In genomic region chr7:134458806-134459698, GRCh38 we compare ENCODE assay signal across 8 cellular contexts. TPM values are rescaled to one million over a fixed set of nuclear protein-coding genes. Genes with fewer than 3 reads are reported as not detected.
DNase-seq lines count a peak whose midpoint lies in the region; ATAC-seq and TF ChIP-seq lines count a peak whose summit lies in the region.

AKR1B1 (minus strand) TSS chr7:134459100; CDS start chr7:134459062, 38 bp downstream.

- H3K9me3 ChIP-seq in neural cell (ENCODE audit: low read length): peaks cover 3% of the 10 kb centered on the region
- no peaks in the 10 kb centered on the region for H3K9me3 ChIP-seq in stomach smooth muscle (ENCODE audit: control insufficient read depth in 2 of 2, low read length in 2 of 2)

- H3K36me3 ChIP-seq in neural cell (ENCODE audit: insufficient read depth, low read length): no peaks in the 10 kb centered on the region
- peaks cover 0 to 2% of the 10 kb centered on the region in 2 donors for H3K36me3 ChIP-seq in stomach smooth muscle (ENCODE audit: control insufficient read depth in 2 of 2, insufficient read depth in 2 of 2, low read length in 2 of 2)

- peak; percentile 51 for TF ChIP-seq RAD21 in neural cell (conservative IDR thresholded peaks at IDR 0.05)

- peak within 1 kb of the TSS; percentile 91 for H2AFZ ChIP-seq in neural cell (ENCODE audit: low read depth, low read length)

- TF ChIP-seq EP300 in neural cell (conservative IDR thresholded peaks at IDR 0.05; ENCODE audit: poor library complexity, severe bottlenecking): peak; percentile 45

- peak within 1 kb of the TSS; percentile 56 for H3K4me2 ChIP-seq in neural cell (ENCODE audit: low read length)

- peak; percentile 58 for TF ChIP-seq CTCF in fibroblast of villous mesenchyme (IDR thresholded peaks at IDR 0.05; ENCODE audit: insufficient read depth, low read depth, low read length)
- TF ChIP-seq CTCF in neural cell (IDR thresholded peaks at IDR 0.05; ENCODE audit: poor library complexity, severe bottlenecking): peak; percentile 94

- H3K9me2 ChIP-seq in neural cell (ENCODE audit: insufficient read depth, low read length): no peaks in the 10 kb centered on the region

- DNase-seq in DMS53 treated with DMSO at 0.1 percent for 48 hours (lab: John Stamatoyannopoulos, UW; ENCODE audit: unreplicated experiment) (peak; percentile 81), KG1 (lab: John Stamatoyannopoulos, UW) (peak; percentile 29), RPMI8226 (peak; percentile 95), activated gamma-delta T cell (lab: John Stamatoyannopoulos, UW) (peak; percentile 83), fibroblast of villous mesenchyme (ENCODE audit: low read depth) (peak; percentile 93)

- H3K79me2 ChIP-seq in neural cell (replicated peaks; ENCODE audit: insufficient read depth, low read length): peaks cover 14% of the 10 kb centered on the region

- peaks cover 20% of the 10 kb centered on the region for H3K4me1 ChIP-seq in stomach smooth muscle (ENCODE audit: control insufficient read depth, insufficient read depth, low read length)

- peak; percentile 95 for ATAC-seq in GM21619 (IDR thresholded peaks at IDR 0.05; ENCODE audit: unreplicated experiment)

- H4K20me1 ChIP-seq in neural cell (ENCODE audit: insufficient read depth): no peaks in the 10 kb centered on the region

- H3K27me3 ChIP-seq in neural cell (ENCODE audit: insufficient read depth, low read depth, low read length) (no peaks in the 10 kb centered on the region), stomach smooth muscle (ENCODE audit: control insufficient read depth in 1 of 2, insufficient read depth in 2 of 2, low read length in 2 of 2) (no peaks in the 10 kb centered on the region)

- H3K27ac ChIP-seq in neural cell (ENCODE audit: low read length): peak within 1 kb of the TSS; percentile 60
- peak within 1 kb of the TSS; percentile 62 for H3K27ac ChIP-seq in stomach smooth muscle (ENCODE audit: low read length)

- H3K9ac ChIP-seq in neural cell (ENCODE audit: low read length): peak within 1 kb of the TSS; percentile 84
- H3K9ac ChIP-seq in stomach smooth muscle (ENCODE audit: low read length in 2 of 2): peak within 1 kb of the TSS; percentile 78 to 80

- no peaks in the 10 kb centered on the region for H3F3A ChIP-seq in neural cell (ENCODE audit: insufficient read depth, low read length, poor library complexity, severe bottlenecking)

- H3K4me3 ChIP-seq in fibroblast of villous mesenchyme (ENCODE audit: low read depth, low read length): peak within 1 kb of the TSS; percentile 81
- peak within 1 kb of the TSS; percentile 100 for H3K4me3 ChIP-seq in neural cell (ENCODE audit: low read length)
- H3K4me3 ChIP-seq in stomach smooth muscle (ENCODE audit: low read length in 2 of 2): peak within 1 kb of the TSS; percentile 80 to 93

TF ChIP-seq in neural cell, 6 proteins besides CTCF, POLR2A, EP300 and RAD21:
- TF ChIP-seq POLR2AphosphoS5 (IDR thresholded peaks at IDR 0.05) (peak; percentile 74), TAF1 (IDR thresholded peaks at IDR 0.05; ENCODE audit: low read depth) (no peak), SMC3 (conservative IDR thresholded peaks at IDR 0.05; ENCODE audit: poor library complexity) (peak; percentile 62), EZH2 (IDR thresholded peaks at IDR 0.05; ENCODE audit: borderline replicate concordance, insufficient read depth, low read length, poor library complexity, severe bottlenecking) (no peak), REST (IDR thresholded peaks at IDR 0.05; ENCODE audit: borderline replicate concordance) (no peak), MXI1 (conservative IDR thresholded peaks at IDR 0.05; ENCODE audit: poor library complexity, severe bottlenecking) (no peak)

RNA-seq across cellular contexts. Expression of gene AKR1B1, which starts in this region (rescaled TPM):
- 102 and 542 TPM in 2 replicates for total RNA-seq in fibroblast of villous mesenchyme
- polyA plus RNA-seq in neural cell: 202 and 265 TPM in 2 replicates
- polyA minus RNA-seq in neural cell: 99.6 and 113 TPM in 2 replicates

Comparison
In these comparisons a context has a peak if more than half of its experiments do, and no peak if none do; other contexts are left out.
1. Peak in every context shown above with its lines: DNase-seq, ATAC-seq, H3K4me3 ChIP-seq and H3K27ac ChIP-seq.
2. DNase-seq: peak in every context shown above with its lines; median percentile 95 in RPMI8226; 93 in fibroblast of villous mesenchyme; 83 in activated gamma-delta T cell; 81 in DMS53 treated with DMSO at 0.1 percent for 48 hours; 29 in KG1.